In genomic region chr4:15100994-15101695, GRCh38 we compare ENCODE assay signal across 18 cellular contexts.
DNase-seq lines count a peak whose midpoint lies in the region; ATAC-seq and TF ChIP-seq lines count a peak whose summit lies in the region.
"Had no signal": no experiment of that assay in that cellular context is flagged by ENCODE, and none has a peak within 500 bp of the region (broad histone marks: within the 10 kb centered on the region; RNA-seq: fewer than 3 reads in every experiment).

No MANE protein-coding gene starts in this region.

- H3K27me3 ChIP-seq in PC-3 (ENCODE audit: low read length): no peaks in the 10 kb centered on the region
- no peaks in the 10 kb centered on the region for H3K27me3 ChIP-seq in lower lobe of right lung (ENCODE audit: low read depth)
- H3K27me3 ChIP-seq: upper lobe of left lung had no signal

- H3K9ac ChIP-seq in PC-3 (ENCODE audit: low read length): no peak overlapping the region

- H3K79me2 ChIP-seq in PC-3 (ENCODE audit: low read length): no peaks in the 10 kb centered on the region

- CTCF ChIA-PET in PC-3 (lab: Charles Lee): no interaction called here

- H3K4me2 ChIP-seq in PC-3 (ENCODE audit: low read length): no peak overlapping the region

- H4K20me1 ChIP-seq in PC-3 (ENCODE audit: low read length): no peaks in the 10 kb centered on the region

- H3F3A ChIP-seq in PC-3 (ENCODE audit: low read length, unreplicated experiment): no peaks in the 10 kb centered on the region

- no TSS peak for BruUV-seq in PC-3 (replicated peaks; lab: Mats Ljungman, UMichigan)

- ATAC-seq in PC-3 (no peak), omental fat pad (ENCODE audit: low FRiP score) (no peak), lower lobe of right lung (no peak)
- ATAC-seq: naive thymus-derived CD4-positive, alpha-beta T cell; psoas muscle; stimulated activated memory B cell treated with anti-CD40 and anti-IgM and Interleukin-4, amounts not matched to agents 10 μg/mL and 1 μg/mL and 100 μg/mL, for 72 hours had no signal

- H3K9me2 ChIP-seq in PC-3 (replicated peaks; ENCODE audit: low read length): no peaks in the 10 kb centered on the region

- intact Hi-C loops in PC-3 (cut with micrococcal nuclease) (no loop called here), lower lobe of right lung (cut with DNase I) (no loop called here)

- H3K9me3 ChIP-seq in PC-3 (ENCODE audit: low read length) (no peaks in the 10 kb centered on the region), lower lobe of right lung (no peaks in the 10 kb centered on the region)
- H3K9me3 ChIP-seq: psoas muscle, upper lobe of left lung had no signal

- H3K4me1 ChIP-seq in PC-3 (ENCODE audit: insufficient read depth, low read length): 0 out of 2 replicates have a peak, but pooled peaks cover 6% of the 10 kb centered on the region
- no peaks in the 10 kb centered on the region for H3K4me1 ChIP-seq in lower lobe of right lung
- H3K4me1 ChIP-seq: psoas muscle, upper lobe of left lung had no signal

- H3K4me3 ChIP-seq in PC-3 (ENCODE audit: low read length) (no peak overlapping the region), fibroblast of the aortic adventitia (ENCODE audit: low read depth, low read length) (no peak overlapping the region), lower lobe of right lung (no peak overlapping the region)
- H3K4me3 ChIP-seq: lung, psoas muscle, upper lobe of left lung had no signal

- POLR2A ChIA-PET in PC-3 (lab: Charles Lee; ENCODE audit: unreplicated experiment): no interaction called here

- H3K27ac ChIP-seq in PC-3 (ENCODE audit: low read length) (no peak overlapping the region), lower lobe of right lung (no peak overlapping the region)
- H3K27ac ChIP-seq: psoas muscle, upper lobe of left lung had no signal

- no peak for TF ChIP-seq CTCF in PC-3 (conservative IDR thresholded peaks at IDR 0.05; ENCODE audit: low read depth, low read length)
- TF ChIP-seq CTCF in fibroblast of the aortic adventitia (IDR thresholded peaks at IDR 0.05; ENCODE audit: insufficient read depth, low read length): no peak
- TF ChIP-seq CTCF in omental fat pad (IDR thresholded peaks at IDR 0.05): no peak
- TF ChIP-seq CTCF in lower lobe of right lung (IDR thresholded peaks at IDR 0.05): no peak

- H2AFZ ChIP-seq in PC-3 (ENCODE audit: low read length): 0 out of 2 replicates have a peak overlapping the region, but pooled peaks have one; percentile 18

- H3K36me3 ChIP-seq in PC-3 (ENCODE audit: low read depth, low read length): no peaks in the 10 kb centered on the region
- H3K36me3 ChIP-seq in lower lobe of right lung: no peaks in the 10 kb centered on the region
- H3K36me3 ChIP-seq: upper lobe of left lung had no signal

- DNase-seq in AG20443 (ENCODE audit: low spot score) (peak; percentile 55), PC-3 (peak; percentile 10), fibroblast of the aortic adventitia (ENCODE audit: low read depth) (peak; percentile 37), myocyte (ENCODE audit: low read depth) (peak; percentile 8), NCI-H2029 treated with DMSO at 0.1 percent for 48 hours (lab: John Stamatoyannopoulos, UW) (no peak), omental fat pad (ENCODE audit: low spot score) (no peak), lower lobe of right lung (no peak), NOMO-1 (lab: John Stamatoyannopoulos, UW; ENCODE audit: unreplicated experiment in 2 of 2) (no peak)
- DNase-seq: activated CD8-positive, alpha-beta memory T cell treated with anti-CD3 and anti-CD28 coated beads for 24 hours; activated naive CD8-positive, alpha-beta T cell treated with anti-CD3 and anti-CD28 coated beads, Interleukin-2, amount 10 ng/mL, durations not matched to agents 7 days and 5 days; naive thymus-derived CD4-positive, alpha-beta T cell; NCI-H187; NCI-H510A; psoas muscle; SHP77 treated with DMSO at 0.1 percent for 48 hours; upper lobe of left lung had no signal

Comparison
In these comparisons a context has a peak if more than half of its experiments do, and no peak if none do; other contexts are left out.
1. DNase-seq: peak in AG20443 (single experiment), PC-3 (single experiment), fibroblast of the aortic adventitia (single experiment) and myocyte (single experiment); none in NCI-H2029 treated with DMSO at 0.1 percent for 48 hours (single experiment), omental fat pad (single experiment), lower lobe of right lung (single experiment) and NOMO-1 (0 of 2).